Comparison of ENCODE assay signal across 8 cellular contexts in the genomic region with DNA sequence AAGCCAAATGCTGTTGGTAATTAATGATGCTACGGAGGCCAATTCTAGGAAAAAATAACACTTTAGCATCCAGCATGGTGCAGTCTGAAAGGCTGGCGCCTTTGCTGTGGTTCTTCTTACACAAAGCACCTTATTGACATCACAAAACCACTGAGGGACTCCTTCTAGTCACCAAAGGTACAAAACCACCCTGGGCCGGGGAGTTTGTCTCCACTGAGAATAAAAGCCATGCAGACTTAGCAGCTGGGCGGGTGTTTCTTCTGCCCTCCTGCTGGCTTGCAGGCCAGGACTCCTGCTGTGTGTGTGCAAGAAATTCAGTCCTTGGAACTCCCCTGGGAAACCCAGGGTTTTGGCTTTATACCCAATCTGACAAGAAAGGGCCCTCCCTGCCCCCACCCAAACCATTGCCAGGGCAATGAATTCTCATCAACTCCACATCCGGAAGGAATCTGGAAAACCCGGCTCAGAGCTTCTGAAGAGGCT.
DNase-seq lines count a peak whose midpoint lies in the region; ATAC-seq and TF ChIP-seq lines count a peak whose summit lies in the region.

No MANE protein-coding gene starts in this region.

- H3K4me3 Mint-ChIP-seq in activated naive CD4-positive, alpha-beta T cell treated with anti-CD3 and anti-CD28 coated beads, Interleukin-2, amount 10 ng/mL, durations not matched to agents 7 days and 5 days = no peak overlapping the region

- no peak overlapping the region for H3K4me3 ChIP-seq in aorta (ENCODE audit: low read length in 2 of 2)

- no peaks in the 10 kb centered on the region for H3K27me3 ChIP-seq in aorta (ENCODE audit: control insufficient read depth in 1 of 2, insufficient read depth in 2 of 2, low read length in 1 of 2)

- peaks cover 30% of the 10 kb centered on the region for H3K36me3 Mint-ChIP-seq in activated naive CD4-positive, alpha-beta T cell treated with anti-CD3 and anti-CD28 coated beads, Interleukin-2, amount 10 ng/mL, durations not matched to agents 7 days and 5 days

- no peak overlapping the region for H3K27ac ChIP-seq in aorta (ENCODE audit: low read depth in 1 of 2, low read length in 2 of 2)

- H3K9me3 Mint-ChIP-seq in activated naive CD4-positive, alpha-beta T cell treated with anti-CD3 and anti-CD28 coated beads, Interleukin-2, amount 10 ng/mL, durations not matched to agents 7 days and 5 days = no peaks in the 10 kb centered on the region

- intact Hi-C loops in aorta (cut with DNase I) = no loop called here

- CTCF ChIA-PET in activated naive CD4-positive, alpha-beta T cell treated with anti-CD3 and anti-CD28 coated beads, Interleukin-2, amount 10 ng/mL, durations not matched to agents 7 days and 5 days (lab: Charles Lee) = interaction anchor here (0.6 to 1.3 kb wide), 3 partner anchors 10 to 142 kb away, joined by 3 read pairs; a partner anchor contains a TSS
- CTCF ChIA-PET in GM10248 (lab: Yijun Ruan, JAX) = interaction anchor here (1.1 to 1.9 kb wide), 4 partner anchors 8 to 44 kb away, joined by 3 to 6 read pairs (median 4); no protein-coding TSS in a partner anchor

- ATAC-seq in aorta (ENCODE audit: low FRiP score) = peak; percentile 60

- H3K27ac Mint-ChIP-seq in activated naive CD4-positive, alpha-beta T cell treated with anti-CD3 and anti-CD28 coated beads, Interleukin-2, amount 10 ng/mL, durations not matched to agents 7 days and 5 days = no peak overlapping the region

- H3K4me1 Mint-ChIP-seq in activated naive CD4-positive, alpha-beta T cell treated with anti-CD3 and anti-CD28 coated beads, Interleukin-2, amount 10 ng/mL, durations not matched to agents 7 days and 5 days = no peaks in the 10 kb centered on the region

- no peaks in the 10 kb centered on the region for H3K9me3 ChIP-seq in aorta (ENCODE audit: control insufficient read depth, low read length)

- 9 to 12% methylated on average over 6 of the region's 6 CpGs for WGBS in aorta, 2 donors

- POLR2A ChIA-PET in GM10248 (lab: Yijun Ruan, JAX) = no interaction called here

- H3K27me3 Mint-ChIP-seq in activated naive CD4-positive, alpha-beta T cell treated with anti-CD3 and anti-CD28 coated beads, Interleukin-2, amount 10 ng/mL, durations not matched to agents 7 days and 5 days = no peaks in the 10 kb centered on the region

- peaks cover 0 to 3% of the 10 kb centered on the region in 2 donors for H3K4me1 ChIP-seq in aorta (ENCODE audit: control insufficient read depth in 1 of 2, insufficient read depth in 2 of 2, low read length in 2 of 2)

- H3K36me3 ChIP-seq in aorta (ENCODE audit: control insufficient read depth in 1 of 2, insufficient read depth in 2 of 2, low read length in 1 of 2) = no peaks in the 10 kb centered on the region

- TF ChIP-seq CTCF in GM20000 (IDR thresholded peaks at IDR 0.05; ENCODE audit: extremely low read depth, missing control alignments) = no peak
- no peak for TF ChIP-seq CTCF in GM10248 (IDR thresholded peaks at IDR 0.05; ENCODE audit: control extremely low read depth, extremely low read depth, low read depth, missing control alignments)

- peak; percentile 34 for DNase-seq in activated naive CD4-positive, alpha-beta T cell treated with anti-CD3 and anti-CD28 coated beads, Interleukin-2, amount 10 ng/mL, durations not matched to agents 7 days and 5 days
- DNase-seq in activated naive CD4-positive, alpha-beta T cell treated with Interleukin-2 at 50 U/mL for 16 hours = no peak
- DNase-seq in astrocyte of the hippocampus (ENCODE audit: low read depth, low spot score) = peak; percentile 95
- peak; percentile 20 for DNase-seq in left kidney (ENCODE audit: low read depth, low spot score)
- DNase-seq in aorta = peak; percentile 78 to 82
- DNase-seq in GM20000 (ENCODE audit: low spot score) = no peak
- no peak for DNase-seq in GM10248 (ENCODE audit: extremely low spot score)
- no peak for DNase-seq in germinal center (ENCODE audit: low spot score)

Comparison
In these comparisons a context has a peak if more than half of its experiments do, and no peak if none do; other contexts are left out.
1. DNase-seq: peak in activated naive CD4-positive, alpha-beta T cell treated with anti-CD3 and anti-CD28 coated beads, Interleukin-2, amount 10 ng/mL, durations not matched to agents 7 days and 5 days (single experiment), astrocyte of the hippocampus (single experiment), left kidney (single experiment) and aorta (2 of 2); none in activated naive CD4-positive, alpha-beta T cell treated with Interleukin-2 at 50 U/mL for 16 hours (single experiment), GM20000 (single experiment), GM10248 (single experiment) and germinal center (single experiment).